10 cellular contexts compared by ENCODE assay signal in genomic region chr13:52406629-52407028, GRCh38. TPM values are rescaled to one million over a fixed set of nuclear protein-coding genes. Genes with fewer than 3 reads are reported as not detected.
A peak's percentile ranks its signal among the peaks of the same experiment; 100 is the strongest.
DNase-seq lines count a peak whose midpoint lies in the region; ATAC-seq and TF ChIP-seq lines count a peak whose summit lies in the region.
"Had no signal": no experiment of that assay in that cellular context is flagged by ENCODE, and none has a peak within 500 bp of the region (broad histone marks: within the 10 kb centered on the region; RNA-seq: fewer than 3 reads in every experiment).

No MANE protein-coding gene starts in this region.

- no peak for ATAC-seq in central memory CD8-positive, alpha-beta T cell (replicated peaks; ENCODE audit: extremely low read depth, poor library complexity, severe bottlenecking)
- ATAC-seq in GM19395 (IDR thresholded peaks at IDR 0.05; ENCODE audit: unreplicated experiment) (no peak), GM18873 (IDR thresholded peaks at IDR 0.05; ENCODE audit: low FRiP score, unreplicated experiment) (no peak)
- ATAC-seq: HCT116 had no signal

- CTCF ChIA-PET in AG04449 (lab: Yijun Ruan, JAX) = interaction anchor here (0.6 kb wide), 1 partner anchor 44 kb away, joined by 3 read pairs; the partner anchor contains the start of gene VPS36
- CTCF ChIA-PET in GM10248 (lab: Yijun Ruan, JAX) = no interaction called here

- H3K9me3 ChIP-seq in mesodermal cell (ENCODE audit: control insufficient read depth, low read length) = no peaks in the 10 kb centered on the region

- WGBS in mesodermal cell (ENCODE audit: insufficient coverage in 2 of 2), 2 experiments = 73% methylated on average over 2 of the region's 4 CpGs; no CpG with 5 or more reads in 1 of the 2 experiments

- DNase-seq in AG04449 (ENCODE audit: low read depth, low spot score) (no peak), HFFc6 (no peak), GM10248 (ENCODE audit: extremely low spot score) (no peak), DMS153 (lab: John Stamatoyannopoulos, UW) (no peak)
- DNase-seq in central memory CD8-positive, alpha-beta T cell (ENCODE audit: low spot score in 2 of 2) = no peak

- peaks cover 13% of the 10 kb centered on the region for H3K36me3 Mint-ChIP-seq in HFFc6 (ENCODE audit: low read depth)
- H3K36me3 Mint-ChIP-seq in central memory CD8-positive, alpha-beta T cell (ENCODE audit: insufficient read depth) = peaks cover 10% of the 10 kb centered on the region

- peak overlapping the region; percentile 51 for H3K27ac Mint-ChIP-seq in HFFc6
- no peak overlapping the region for H3K27ac Mint-ChIP-seq in central memory CD8-positive, alpha-beta T cell (ENCODE audit: low read depth)
- H3K27ac Mint-ChIP-seq: progenitor cell of endocrine pancreas had no signal

- no peaks in the 10 kb centered on the region; the same call in 1 of the 2 replicates for H3K27me3 Mint-ChIP-seq in HFFc6 (ENCODE audit: insufficient read depth)
- H3K27me3 Mint-ChIP-seq in central memory CD8-positive, alpha-beta T cell = peaks cover 24% of the 10 kb centered on the region

- H3K9me3 Mint-ChIP-seq in HFFc6 = no peaks in the 10 kb centered on the region
- no peaks in the 10 kb centered on the region for H3K9me3 Mint-ChIP-seq in central memory CD8-positive, alpha-beta T cell

- H3K4me3 Mint-ChIP-seq in HFFc6 = peak overlapping the region; percentile 83
- H3K4me3 Mint-ChIP-seq in central memory CD8-positive, alpha-beta T cell = peak overlapping the region; percentile 77

- peaks cover 26% of the 10 kb centered on the region for H3K4me1 Mint-ChIP-seq in HFFc6 (ENCODE audit: low read depth)
- peaks cover 16% of the 10 kb centered on the region for H3K4me1 Mint-ChIP-seq in central memory CD8-positive, alpha-beta T cell

- POLR2A ChIA-PET in AG04449 (lab: Yijun Ruan, JAX) (no interaction called here), GM10248 (lab: Yijun Ruan, JAX) (no interaction called here)

- H3K4me1 ChIP-seq in mesodermal cell (ENCODE audit: control insufficient read depth, insufficient read depth, low read length, poor library complexity, severe bottlenecking) = peaks cover 3% of the 10 kb centered on the region

- H3K27ac ChIP-seq in mesodermal cell (ENCODE audit: low read depth, low read length, severe bottlenecking) = no peak overlapping the region

- TF ChIP-seq CTCF in AG04449 (IDR thresholded peaks at IDR 0.05; ENCODE audit: insufficient read depth, low read length, missing control alignments) = no peak
- no peak for TF ChIP-seq CTCF in HFFc6 (IDR thresholded peaks at IDR 0.05)
- no peak for TF ChIP-seq CTCF in GM10248 (IDR thresholded peaks at IDR 0.05; ENCODE audit: control extremely low read depth, extremely low read depth, low read depth, missing control alignments)

- H3K4me3 ChIP-seq in AG04449 (ENCODE audit: low read depth, low read length) (peak overlapping the region; percentile 66), mesodermal cell (ENCODE audit: extremely low read depth, insufficient read depth, low read length, poor library complexity, severe bottlenecking) (peak overlapping the region; percentile 39)

- H3K36me3 ChIP-seq in mesodermal cell (ENCODE audit: control insufficient read depth, insufficient read depth, low read length) = peaks cover 8% of the 10 kb centered on the region

RNA-seq across cellular contexts. Expression of gene THSD1, which starts 0.7 kb away (rescaled TPM):
- total RNA-seq in HFFc6 (2021; fragmentation: NEBNext Ultra II Directional; extraction: Animal tissue kit (Norgen Biotek cat#: 25700)) = 1 to 10 TPM; 2.6 to 6.1 (median 3.2) TPM
- 16.8 TPM for polyA plus RNA-seq in mesodermal cell (2013, experiment 1 of 2)
- 12.8 TPM for polyA plus RNA-seq in mesodermal cell (2013, experiment 2 of 2)

RNA-seq across cellular contexts. Expression of gene VPS36, which starts 43.8 kb away (rescaled TPM):
- 10 to 100 TPM; 16.7 to 24.3 (median 19.9) TPM for total RNA-seq in HFFc6 (2021; fragmentation: NEBNext Ultra II Directional; extraction: Animal tissue kit (Norgen Biotek cat#: 25700))
- polyA plus RNA-seq in mesodermal cell (2013, experiment 1 of 2) = 23.9 TPM
- 24.9 TPM for polyA plus RNA-seq in mesodermal cell (2013, experiment 2 of 2)

RNA-seq across cellular contexts. Expression of gene CKAP2, which starts 48.6 kb away (rescaled TPM):
- total RNA-seq in HFFc6 (2021; fragmentation: NEBNext Ultra II Directional; extraction: Animal tissue kit (Norgen Biotek cat#: 25700)) = 10 to 100 TPM; 39.5 to 87.9 (median 80.8) TPM
- polyA plus RNA-seq in mesodermal cell (2013, experiment 1 of 2) = 71.7 TPM
- 90.5 TPM for polyA plus RNA-seq in mesodermal cell (2013, experiment 2 of 2)
